Comparison of ENCODE assay signal across 8 cellular contexts in genomic region chr11:267491-267994, GRCh38. TPM values are rescaled to one million over a fixed set of nuclear protein-coding genes. Genes with fewer than 3 reads are reported as not detected.
DNase-seq lines count a peak whose midpoint lies in the region; ATAC-seq and TF ChIP-seq lines count a peak whose summit lies in the region.

No MANE protein-coding gene starts in this region.

- TF ChIP-seq CTCF in GM12864 (IDR thresholded peaks at IDR 0.05; ENCODE audit: low read depth, low read length, missing control alignments) = no peak
- no peak for TF ChIP-seq CTCF in Panc1 (IDR thresholded peaks at IDR 0.05)
- TF ChIP-seq CTCF in ascending aorta (IDR thresholded peaks at IDR 0.05) = no peak

- H3K9me3 ChIP-seq in Panc1 (ENCODE audit: control insufficient read depth, insufficient read depth, low read depth, low read length) = peaks cover 3% of the 10 kb centered on the region; the same call in 1 of the 2 replicates
- H3K9me3 ChIP-seq in ascending aorta = no peaks in the 10 kb centered on the region
- no peaks in the 10 kb centered on the region for H3K9me3 ChIP-seq in mucosa of rectum (ENCODE audit: control insufficient read depth in 2 of 2, low read length in 2 of 2)

- no TSS peak for BruUV-seq in Panc1 (replicated peaks; lab: Mats Ljungman, UMichigan)

- in situ Hi-C loops in Panc1 (cut with HindIII; ENCODE audit: low pct_unique_long_range_greater_than_20kb, low sequenced_read_pairs) = no loop called here

- peak overlapping the region; percentile 68 to 70 for H3K9ac ChIP-seq in mucosa of rectum (ENCODE audit: low read depth in 1 of 2, low read length in 2 of 2)

- CTCF ChIA-PET in Panc1 (lab: Charles Lee) = interaction anchor here (0.6 to 1.4 kb wide), 3 partner anchors 17 to 180 kb away, joined by 3 to 8 read pairs (median 5); no protein-coding TSS in a partner anchor

- peak overlapping the region; percentile 51 for H3K27ac ChIP-seq in Panc1 (ENCODE audit: low read length)
- H3K27ac ChIP-seq in ascending aorta = peak overlapping the region; percentile 67 to 68
- peak overlapping the region; percentile 76 to 92 for H3K27ac ChIP-seq in mucosa of rectum (ENCODE audit: low read depth in 2 of 2, low read length in 2 of 2)

- H3K36me3 ChIP-seq in Panc1 (ENCODE audit: control insufficient read depth, insufficient read depth, low read length) (no peaks in the 10 kb centered on the region), ascending aorta (no peaks in the 10 kb centered on the region), mucosa of rectum (ENCODE audit: control insufficient read depth in 2 of 2, insufficient read depth in 2 of 2, low read length in 2 of 2) (no peaks in the 10 kb centered on the region)

- DNase-seq in GM12864 (ENCODE audit: low read depth) = no peak
- no peak for DNase-seq in Panc1 (ENCODE audit: low read depth, low spot score)
- no peak for DNase-seq in ascending aorta (ENCODE audit: low spot score in 2 of 2)
- DNase-seq in hepatic stellate cell (ENCODE audit: low spot score) = no peak
- DNase-seq in NCI-H2171 (lab: John Stamatoyannopoulos, UW) = no peak
- no peak for DNase-seq in RKO (ENCODE audit: low spot score)

- H3K4me1 ChIP-seq in Panc1 (ENCODE audit: control insufficient read depth, insufficient read depth, low read length) (peaks cover 14% of the 10 kb centered on the region), ascending aorta (no peaks in the 10 kb centered on the region), mucosa of rectum (ENCODE audit: control insufficient read depth in 2 of 2, insufficient read depth in 2 of 2, low read length in 2 of 2) (peaks cover 10 to 13% of the 10 kb centered on the region in 2 donors)

- H3K27me3 ChIP-seq in Panc1 (ENCODE audit: control insufficient read depth, insufficient read depth, low read length) = no peaks in the 10 kb centered on the region
- no peaks in the 10 kb centered on the region for H3K27me3 ChIP-seq in ascending aorta
- no peaks in the 10 kb centered on the region for H3K27me3 ChIP-seq in mucosa of rectum (ENCODE audit: control insufficient read depth in 2 of 2, insufficient read depth in 2 of 2, low read length in 2 of 2)

- POLR2A ChIA-PET in Panc1 (lab: Charles Lee) = interaction anchor here (0.6 kb wide), 2 partner anchors 9 to 17 kb away, joined by 3 to 6 read pairs; no protein-coding TSS in a partner anchor

- intact Hi-C loops in Panc1 (cut with micrococcal nuclease; ENCODE audit: unreplicated experiment) (no loop called here), ascending aorta (cut with DNase I) (no loop called here)

- H3K4me3 ChIP-seq in GM12864 (ENCODE audit: low read depth, low read length) (peak overlapping the region; percentile 72), Panc1 (ENCODE audit: low read depth in 2 of 2, low read length in 2 of 2) (peak overlapping the region; percentile 25 to 46), ascending aorta (peak overlapping the region in 1 of 2 donors; percentile 49), mucosa of rectum (ENCODE audit: low read length in 2 of 2) (peak overlapping the region; percentile 50 to 73)

- ATAC-seq in Panc1 = peak; percentile 36
- ATAC-seq in GM18858 (IDR thresholded peaks at IDR 0.05; ENCODE audit: unreplicated experiment) = no peak

RNA-seq across cellular contexts. Expression of gene NLRP6, which starts 10.7 kb away (rescaled TPM):
- total RNA-seq in Panc1 (2021; ENCODE audit: unreplicated experiment) (0.59 TPM), ascending aorta (not detected)
- polyA plus RNA-seq in Panc1 (2012; ENCODE audit: insufficient read length) = 0.31 TPM

RNA-seq across cellular contexts. Expression of gene PGGHG, which starts 21.4 kb away (rescaled TPM):
- total RNA-seq in Panc1 (2021; ENCODE audit: unreplicated experiment) = 115 TPM
- polyA plus RNA-seq in Panc1 (2012; ENCODE audit: insufficient read length) = 129 TPM
- total RNA-seq in ascending aorta = 155 TPM

RNA-seq across cellular contexts. Expression of gene PSMD13, which starts 30.8 kb away (rescaled TPM):
- total RNA-seq in Panc1 (2021; ENCODE audit: unreplicated experiment) (271 TPM), ascending aorta (50.2 TPM)
- polyA plus RNA-seq in Panc1 (2012; ENCODE audit: insufficient read length) = 202 TPM

RNA-seq across cellular contexts. Expression of gene SIRT3, which starts 31.4 kb away (rescaled TPM):
- total RNA-seq in Panc1 (2021; ENCODE audit: unreplicated experiment) (37.5 TPM), ascending aorta (69.9 TPM)
- polyA plus RNA-seq in Panc1 (2012; ENCODE audit: insufficient read length) = 56.2 TPM

RNA-seq across cellular contexts. Expression of gene IFITM5, which starts 31.8 kb away (rescaled TPM):
- total RNA-seq in Panc1 (2021; ENCODE audit: unreplicated experiment) = not detected
- 0.30 TPM for polyA plus RNA-seq in Panc1 (2012; ENCODE audit: insufficient read length)
- total RNA-seq in ascending aorta = not detected
